ENCODE assay signal across 7 cellular contexts in the genomic region with DNA sequence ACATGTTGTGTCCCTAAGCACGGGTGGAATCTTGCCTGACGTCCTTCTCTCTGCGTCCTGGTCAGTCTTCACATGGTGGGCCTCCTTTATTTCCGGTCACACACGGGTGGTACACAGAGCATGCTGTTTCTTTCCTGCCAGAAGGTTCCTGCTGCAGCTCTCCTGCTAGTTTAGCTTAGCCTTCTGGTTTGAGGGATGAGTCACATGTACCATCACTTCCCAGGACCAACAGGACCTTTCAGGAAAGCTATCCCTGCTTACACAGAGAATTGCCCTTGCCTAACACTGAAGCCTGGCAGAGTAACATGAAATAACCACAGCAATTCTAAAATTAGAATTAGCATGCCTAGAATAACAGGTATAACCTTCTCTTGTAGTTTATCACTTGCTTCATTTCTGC. TPM values are rescaled to one million over a fixed set of nuclear protein-coding genes. Genes with fewer than 3 reads are reported as not detected.
"Had no signal": no experiment of that assay in that cellular context is flagged by ENCODE, and none has a peak within 500 bp of the region (broad histone marks: within the 10 kb centered on the region; RNA-seq: fewer than 3 reads in every experiment).

No MANE protein-coding gene starts in this region.

RNA-seq across cellular contexts. Expression of a gene that starts 8.5 kb away (rescaled TPM):
- total RNA-seq: GM23248, GM23338, H1, H4, H7, H9, HFFc6 had no signal
- polyA plus RNA-seq: GM23248, GM23338, H1 had no signal

RNA-seq across cellular contexts. Expression of a gene that starts 45.2 kb away (rescaled TPM):
- total RNA-seq: GM23338, H1, H9 had no signal
- polyA plus RNA-seq: GM23338, H1 had no signal
